1 cellular context compared by ENCODE assay signal in the genomic region with DNA sequence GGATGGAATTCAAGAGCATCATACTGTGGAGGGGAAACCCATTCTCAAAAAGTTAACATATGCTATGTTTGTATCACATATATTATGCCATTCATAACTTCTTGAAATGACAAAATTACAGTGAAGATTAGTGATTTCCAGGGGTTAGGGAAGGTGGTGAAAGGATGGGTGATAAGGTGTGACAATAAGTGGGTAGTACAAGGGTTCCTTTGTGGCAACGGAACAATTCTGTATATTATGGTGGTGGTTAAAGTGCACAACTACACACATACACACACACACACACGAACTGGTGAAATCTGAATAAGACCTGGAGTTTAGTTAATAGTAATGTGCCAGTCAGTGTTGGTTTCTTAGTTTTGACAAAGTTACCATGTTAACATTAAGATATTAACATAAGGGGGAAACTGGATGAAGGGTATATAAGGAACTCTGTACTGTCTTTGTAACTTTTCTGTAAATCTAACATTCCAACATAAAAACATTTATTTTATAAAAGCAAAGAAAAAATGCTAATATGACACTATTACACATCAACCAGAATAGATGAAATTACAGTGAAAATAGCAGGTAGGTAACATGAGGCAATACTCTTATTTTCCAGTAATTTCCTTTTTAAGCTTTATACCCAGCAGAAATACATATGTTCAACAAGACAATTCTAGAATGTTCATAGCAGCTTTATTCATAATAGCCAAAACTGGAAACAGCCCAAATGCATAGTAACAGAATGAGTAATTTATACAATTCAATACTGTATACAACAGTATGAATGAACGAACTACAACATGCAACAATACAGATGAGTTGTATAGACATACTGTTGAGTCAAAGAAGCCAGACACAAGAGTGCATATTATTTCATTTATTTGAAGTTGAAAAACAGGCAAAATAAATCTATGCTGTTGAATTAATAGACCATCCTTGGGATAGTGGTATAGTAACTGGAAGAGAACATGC.
TF ChIP-seq lines count a peak whose summit lies in the region.

No MANE protein-coding gene starts in this region.

TF ChIP-seq in HEK293, 187 proteins besides CTCF, POLR2A, EP300 and RAD21:
- TF ChIP-seq GLI4 (tag by site-specific recombination; IDR thresholded peaks at IDR 0.05) (no peak), ZNF529 (tag by site-specific recombination; IDR thresholded peaks at IDR 0.05; ENCODE audit: insufficient replicate concordance) (peak; percentile 94), GLIS1 (tag by site-specific recombination; IDR thresholded peaks at IDR 0.05) (no peak), KLF16 (tag by site-specific recombination; IDR thresholded peaks at IDR 0.05) (no peak), SP7 (tag by site-specific recombination; IDR thresholded peaks at IDR 0.05) (no peak)
